Comparison of ENCODE assay signal across 18 cellular contexts in the genomic region with DNA sequence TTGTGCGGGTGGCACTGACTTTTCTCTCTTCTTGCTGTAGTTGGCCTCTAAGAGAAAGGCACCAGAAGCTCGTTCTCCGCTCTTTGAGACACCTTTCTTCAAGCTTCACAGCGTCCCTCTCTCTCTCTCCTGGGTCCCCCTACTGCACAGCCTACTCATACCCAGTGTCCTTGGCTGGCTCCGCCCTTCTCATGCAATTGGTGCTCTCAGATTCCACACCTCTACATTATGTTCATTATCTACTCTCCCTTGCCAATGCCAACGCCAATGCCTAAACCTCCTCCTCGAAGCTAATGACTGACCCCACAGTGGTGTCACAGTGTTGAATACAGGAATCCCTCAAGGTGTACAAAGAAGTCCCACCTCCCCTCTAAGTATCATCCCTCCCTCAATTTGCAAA.
"Had no signal": no experiment of that assay in that cellular context is flagged by ENCODE, and none has a peak within 500 bp of the region (broad histone marks: within the 10 kb centered on the region; RNA-seq: fewer than 3 reads in every experiment).

No MANE protein-coding gene starts in this region.

- H3K36me3 Mint-ChIP-seq: mesothelial cell of epicardium had no signal

- H3K4me1 ChIP-seq: psoas muscle, sigmoid colon, upper lobe of right lung had no signal

- ATAC-seq: activated CD4-positive, CD25-positive, alpha-beta regulatory T cell treated with anti-CD3 and anti-CD28 coated beads, Interleukin-2, amount 50 U/mL, for 24 hours; activated T-helper 17 cell treated with anti-CD3 and anti-CD28 coated beads, Interleukin-2, amount 50 U/mL, for 72 hours; heart right ventricle; psoas muscle; stimulated activated naive CD8-positive, alpha-beta T cell treated with anti-CD3 and anti-CD28 coated beads, Interleukin-15, amount 100 ng/mL, for 72 hours; upper lobe of right lung had no signal

- H3K27ac Mint-ChIP-seq: activated T-helper 17 cell treated with anti-CD3 and anti-CD28 coated beads, Interleukin-2, amount 50 U/mL, for 72 hours; dendritic cell treated with granulocyte-macrophage colony-stimulating factor and Interleukin-4, amounts not matched to agents 40 ng/mL and 50 ng/mL, for 4 days; mesothelial cell of epicardium; stimulated activated naive CD8-positive, alpha-beta T cell treated with anti-CD3 and anti-CD28 coated beads, Interleukin-15, amount 100 ng/mL, for 72 hours had no signal

- H3K9me3 ChIP-seq: heart right ventricle, psoas muscle, sigmoid colon, spleen, upper lobe of right lung had no signal

- H3K27me3 Mint-ChIP-seq: activated T-helper 17 cell treated with anti-CD3 and anti-CD28 coated beads, Interleukin-2, amount 50 U/mL, for 72 hours; stimulated activated naive CD8-positive, alpha-beta T cell treated with anti-CD3 and anti-CD28 coated beads, Interleukin-15, amount 100 ng/mL, for 72 hours had no signal

- H3K36me3 ChIP-seq: heart right ventricle, sigmoid colon, upper lobe of right lung had no signal

- H3K27ac ChIP-seq: epithelial cell of prostate, heart right ventricle, psoas muscle, sigmoid colon, spleen, upper lobe of right lung had no signal

- H3K27me3 ChIP-seq: heart right ventricle, sigmoid colon, spleen, upper lobe of right lung had no signal

- H3K9me3 Mint-ChIP-seq: activated T-helper 17 cell treated with anti-CD3 and anti-CD28 coated beads, Interleukin-2, amount 50 U/mL, for 72 hours; dendritic cell treated with granulocyte-macrophage colony-stimulating factor and Interleukin-4, amounts not matched to agents 40 ng/mL and 50 ng/mL, for 4 days; mesothelial cell of epicardium; stimulated activated naive CD8-positive, alpha-beta T cell treated with anti-CD3 and anti-CD28 coated beads, Interleukin-15, amount 100 ng/mL, for 72 hours had no signal

- DNase-seq: activated CD4-positive, alpha-beta T cell treated with anti-CD3 and anti-CD28 coated beads, Interleukin-2, amount 50 U/mL, for 1 hour; activated naive CD4-positive, alpha-beta T cell treated with Interleukin-2 at 50 U/mL for 16 hours; aorta; cerebellar nuclear complex; effector memory CD4-positive, alpha-beta T cell; heart right ventricle; islet precursor cell; psoas muscle; sigmoid colon; spleen; stimulated activated naive CD8-positive, alpha-beta T cell treated with anti-CD3 and anti-CD28 coated beads, Interleukin-15, amount 100 ng/mL, for 72 hours; upper lobe of right lung had no signal

- H3K4me3 ChIP-seq: heart right ventricle, lung, psoas muscle, sigmoid colon, spleen, upper lobe of right lung had no signal

- H3K4me3 Mint-ChIP-seq: activated T-helper 17 cell treated with anti-CD3 and anti-CD28 coated beads, Interleukin-2, amount 50 U/mL, for 72 hours; dendritic cell treated with granulocyte-macrophage colony-stimulating factor and Interleukin-4, amounts not matched to agents 40 ng/mL and 50 ng/mL, for 4 days; mesothelial cell of epicardium; stimulated activated naive CD8-positive, alpha-beta T cell treated with anti-CD3 and anti-CD28 coated beads, Interleukin-15, amount 100 ng/mL, for 72 hours had no signal
